Comparison of ENCODE assay signal across 14 cellular contexts in genomic region chr11:945986-946385, GRCh38. TPM values are rescaled to one million over a fixed set of nuclear protein-coding genes. Genes with fewer than 3 reads are reported as not detected.
A peak's percentile ranks its signal among the peaks of the same experiment; 100 is the strongest.
DNase-seq lines count a peak whose midpoint lies in the region; TF ChIP-seq lines count a peak whose summit lies in the region.
"Had no signal": no experiment of that assay in that cellular context is flagged by ENCODE, and none has a peak within 500 bp of the region (broad histone marks: within the 10 kb centered on the region; RNA-seq: fewer than 3 reads in every experiment).

No MANE protein-coding gene starts in this region.

- POLR2A ChIA-PET in SK-N-SH (lab: Yijun Ruan, JAX), result interaction anchor here (1.0 to 1.4 kb wide), 2 partner anchors 10 to 14 kb away, joined by 3 read pairs; no protein-coding TSS in a partner anchor

- H3K4me2 ChIP-seq in SK-N-SH, result no peak overlapping the region

- H3K9me3 ChIP-seq in SK-N-SH, result no peaks in the 10 kb centered on the region; the same call in 1 of the 2 replicates

- H3K36me3 Mint-ChIP-seq in activated naive CD4-positive, alpha-beta T cell treated with anti-CD3 and anti-CD28 coated beads, Interleukin-2, amount 10 ng/mL, durations not matched to agents 7 days and 5 days, result peaks cover 42% of the 10 kb centered on the region

- H3K27me3 ChIP-seq in SK-N-SH (ENCODE audit: insufficient read depth), result no peaks in the 10 kb centered on the region

- peaks cover 17% of the 10 kb centered on the region for H4K20me1 ChIP-seq in SK-N-SH (ENCODE audit: insufficient read depth)

- H2AFZ ChIP-seq in SK-N-SH (ENCODE audit: low read depth), result no peak overlapping the region

- H3K4me1 Mint-ChIP-seq in activated naive CD4-positive, alpha-beta T cell treated with anti-CD3 and anti-CD28 coated beads, Interleukin-2, amount 10 ng/mL, durations not matched to agents 7 days and 5 days, result peaks cover 2% of the 10 kb centered on the region

- in situ Hi-C loops in G401 (cut with HindIII; ENCODE audit: low sequenced_read_pairs), result no loop called here

- H3K27ac Mint-ChIP-seq in activated naive CD4-positive, alpha-beta T cell treated with anti-CD3 and anti-CD28 coated beads, Interleukin-2, amount 10 ng/mL, durations not matched to agents 7 days and 5 days, result no peak overlapping the region

- no peak for TF ChIP-seq POLR2A in erythroblast (IDR thresholded peaks at IDR 0.05; ENCODE audit: low read length)

- H3K79me2 ChIP-seq in SK-N-SH (ENCODE audit: insufficient read depth), result peaks cover 84% of the 10 kb centered on the region

- no peaks in the 10 kb centered on the region for H3F3A ChIP-seq in SK-N-SH (replicated peaks; ENCODE audit: insufficient read depth)

- H3K36me3 ChIP-seq in SK-N-SH (replicated peaks in 1 of 2; ENCODE audit: control insufficient read depth in 1 of 2, insufficient read depth in 2 of 2, low read length in 1 of 2), result peaks cover 0 to 19% of the 10 kb centered on the region in 2 experiments

- H3K4me1 ChIP-seq in SK-N-SH (ENCODE audit: control insufficient read depth in 1 of 2, insufficient read depth in 2 of 2, low read depth in 1 of 2, low read length in 1 of 2), result peaks cover 0 to 7% of the 10 kb centered on the region in 2 experiments; a peak in 2 of 4 replicates

- no peak for TF ChIP-seq EP300 in SK-N-SH (IDR thresholded peaks at IDR 0.05; ENCODE audit: borderline replicate concordance in 1 of 2, low read depth in 1 of 2, low read length in 1 of 2)

- TF ChIP-seq CTCF in SK-N-SH (IDR thresholded peaks at IDR 0.05), result no peak

- no peak for TF ChIP-seq RAD21 in SK-N-SH (IDR thresholded peaks at IDR 0.05; ENCODE audit: low read length)

- no peak overlapping the region for H3K4me3 ChIP-seq in SK-N-SH (ENCODE audit: low read depth in 2 of 2, low read length in 1 of 2)
- H3K4me3 ChIP-seq: left ventricle myocardium inferior had no signal

- CTCF ChIA-PET in activated naive CD4-positive, alpha-beta T cell treated with anti-CD3 and anti-CD28 coated beads, Interleukin-2, amount 10 ng/mL, durations not matched to agents 7 days and 5 days (lab: Charles Lee), result no interaction called here
- CTCF ChIA-PET in SK-N-SH (lab: Yijun Ruan, JAX), result interaction anchor here (0.8 to 1.8 kb wide), 2 partner anchors 10 to 105 kb away, joined by 3 to 7 read pairs; no protein-coding TSS in a partner anchor

- H3K9me2 ChIP-seq in SK-N-SH, result no peaks in the 10 kb centered on the region

- H3K4me3 Mint-ChIP-seq in activated naive CD4-positive, alpha-beta T cell treated with anti-CD3 and anti-CD28 coated beads, Interleukin-2, amount 10 ng/mL, durations not matched to agents 7 days and 5 days, result no peak overlapping the region

- no peaks in the 10 kb centered on the region for H3K27me3 Mint-ChIP-seq in activated naive CD4-positive, alpha-beta T cell treated with anti-CD3 and anti-CD28 coated beads, Interleukin-2, amount 10 ng/mL, durations not matched to agents 7 days and 5 days

- peaks cover 12% of the 10 kb centered on the region for H3K9me3 Mint-ChIP-seq in activated naive CD4-positive, alpha-beta T cell treated with anti-CD3 and anti-CD28 coated beads, Interleukin-2, amount 10 ng/mL, durations not matched to agents 7 days and 5 days

- DNase-seq in G401 (ENCODE audit: low spot score) (peak; percentile 80), NCI-H2227 treated with DMSO at 0.1 percent for 48 hours (lab: John Stamatoyannopoulos, UW) (peak; percentile 82), erythroblast (lab: John Stamatoyannopoulos, UW) (peak; percentile 61 to 67), middle frontal gyrus (ENCODE audit: extremely low spot score, low spot score) (peak; percentile 61), SHP77 (lab: John Stamatoyannopoulos, UW) (no peak), NCI-H1092 (lab: John Stamatoyannopoulos, UW) (no peak), SK-N-SH (no peak)
- no peak for DNase-seq in activated naive CD4-positive, alpha-beta T cell treated with anti-CD3 and anti-CD28 coated beads, Interleukin-2, amount 10 ng/mL, durations not matched to agents 7 days and 5 days
- DNase-seq: activated CD4-positive, alpha-beta T cell treated with anti-CD3 and anti-CD28 coated beads, Interleukin-2, amount 50 U/mL, for 1 hour; AML-193; foreskin fibroblast; left ventricle myocardium inferior; stimulated activated naive CD4-positive, alpha-beta T cell; SW 1271 had no signal

- no peak overlapping the region for H3K9ac ChIP-seq in SK-N-SH

- WGBS in SK-N-SH (ENCODE audit: low lambda C conversion rate), result 84% methylated on average over 9 of the region's 9 CpGs

- no peak overlapping the region for H3K27ac ChIP-seq in SK-N-SH (ENCODE audit: low read depth in 2 of 2, low read length in 1 of 2)
- H3K27ac ChIP-seq: left ventricle myocardium inferior had no signal

TF ChIP-seq in SK-N-SH, 30 proteins besides CTCF, POLR2A, EP300 and RAD21 (continues in another document):
- TF ChIP-seq GATA2 (CRISPR knock-in tag; IDR thresholded peaks at IDR 0.05), result no peak
- TF ChIP-seq, protein P1, sequence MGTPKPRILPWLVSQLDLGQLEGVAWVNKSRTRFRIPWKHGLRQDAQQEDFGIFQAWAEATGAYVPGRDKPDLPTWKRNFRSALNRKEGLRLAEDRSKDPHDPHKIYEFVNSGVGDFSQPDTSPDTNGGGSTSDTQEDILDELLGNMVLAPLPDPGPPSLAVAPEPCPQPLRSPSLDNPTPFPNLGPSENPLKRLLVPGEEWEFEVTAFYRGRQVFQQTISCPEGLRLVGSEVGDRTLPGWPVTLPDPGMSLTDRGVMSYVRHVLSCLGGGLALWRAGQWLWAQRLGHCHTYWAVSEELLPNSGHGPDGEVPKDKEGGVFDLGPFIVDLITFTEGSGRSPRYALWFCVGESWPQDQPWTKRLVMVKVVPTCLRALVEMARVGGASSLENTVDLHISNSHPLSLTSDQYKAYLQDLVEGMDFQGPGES (IDR thresholded peaks at IDR 0.05; ENCODE audit: low read depth, low read length), result no peak
- no peak for TF ChIP-seq SMC3 (IDR thresholded peaks at IDR 0.05; ENCODE audit: low read depth, low read length)
- TF ChIP-seq, protein P2, sequence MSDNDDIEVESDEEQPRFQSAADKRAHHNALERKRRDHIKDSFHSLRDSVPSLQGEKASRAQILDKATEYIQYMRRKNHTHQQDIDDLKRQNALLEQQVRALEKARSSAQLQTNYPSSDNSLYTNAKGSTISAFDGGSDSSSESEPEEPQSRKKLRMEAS (IDR thresholded peaks at IDR 0.05; ENCODE audit: low read depth), result no peak
- no peak for TF ChIP-seq EZH2phosphoT487 (IDR thresholded peaks at IDR 0.05; ENCODE audit: borderline replicate concordance, low read depth)
- TF ChIP-seq MEF2A (IDR thresholded peaks at IDR 0.05; ENCODE audit: borderline replicate concordance, low read depth), result no peak
- TF ChIP-seq REST (IDR thresholded peaks at IDR 0.05; ENCODE audit: low read depth, low read length), result no peak
- no peak for TF ChIP-seq RFX5 (IDR thresholded peaks at IDR 0.05; ENCODE audit: low read length)
- no peak for TF ChIP-seq FOSL2 (IDR thresholded peaks at IDR 0.05; ENCODE audit: borderline replicate concordance, low read depth)
- TF ChIP-seq ZBTB33 (IDR thresholded peaks at IDR 0.05; ENCODE audit: borderline replicate concordance, low read depth), result no peak
- TF ChIP-seq RXRA (IDR thresholded peaks at IDR 0.05; ENCODE audit: borderline replicate concordance, low read depth), result no peak
- no peak for TF ChIP-seq NFIC (IDR thresholded peaks at IDR 0.05; ENCODE audit: borderline replicate concordance)

RNA-seq across cellular contexts. Expression of gene AP2A2, which starts 20.3 kb away (rescaled TPM):
- total RNA-seq in G401 (2014; rRNA removed; shearing (Covaris generic)), result 47.5 and 57.1 TPM in 2 replicates
- 36.3 and 42.7 TPM in 2 replicates for polyA plus RNA-seq in SK-N-SH (2012; rRNA removed)
- polyA plus RNA-seq in SK-N-SH (2012; cell fraction: cytosol; rRNA removed), result 23.0 and 30.2 TPM in 2 replicates
- polyA plus RNA-seq in SK-N-SH (2012; cell fraction: nucleus; rRNA removed), result 111 and 144 TPM in 2 replicates

RNA-seq across cellular contexts. Expression of gene CHID1, which starts 35.4 kb away (rescaled TPM):
- 64.2 and 83.4 TPM in 2 replicates for total RNA-seq in G401 (2014; rRNA removed; shearing (Covaris generic))
- polyA plus RNA-seq in SK-N-SH (2012; rRNA removed), result 194 and 231 TPM in 2 replicates
- polyA plus RNA-seq in SK-N-SH (2012; cell fraction: cytosol; rRNA removed), result 153 and 192 TPM in 2 replicates
- 123 and 143 TPM in 2 replicates for polyA plus RNA-seq in SK-N-SH (2012; cell fraction: nucleus; rRNA removed)

Comparison
In these comparisons a context has a peak if more than half of its experiments do, and no peak if none do; other contexts are left out.
1. DNase-seq: peak in G401 (single experiment), NCI-H2227 treated with DMSO at 0.1 percent for 48 hours (single experiment), erythroblast (2 of 2) and middle frontal gyrus (single experiment); none in activated naive CD4-positive, alpha-beta T cell treated with anti-CD3 and anti-CD28 coated beads, Interleukin-2, amount 10 ng/mL, durations not matched to agents 7 days and 5 days (single experiment), SHP77 (0 of 2), NCI-H1092 (single experiment) and SK-N-SH (single experiment).